In the genomic region with DNA sequence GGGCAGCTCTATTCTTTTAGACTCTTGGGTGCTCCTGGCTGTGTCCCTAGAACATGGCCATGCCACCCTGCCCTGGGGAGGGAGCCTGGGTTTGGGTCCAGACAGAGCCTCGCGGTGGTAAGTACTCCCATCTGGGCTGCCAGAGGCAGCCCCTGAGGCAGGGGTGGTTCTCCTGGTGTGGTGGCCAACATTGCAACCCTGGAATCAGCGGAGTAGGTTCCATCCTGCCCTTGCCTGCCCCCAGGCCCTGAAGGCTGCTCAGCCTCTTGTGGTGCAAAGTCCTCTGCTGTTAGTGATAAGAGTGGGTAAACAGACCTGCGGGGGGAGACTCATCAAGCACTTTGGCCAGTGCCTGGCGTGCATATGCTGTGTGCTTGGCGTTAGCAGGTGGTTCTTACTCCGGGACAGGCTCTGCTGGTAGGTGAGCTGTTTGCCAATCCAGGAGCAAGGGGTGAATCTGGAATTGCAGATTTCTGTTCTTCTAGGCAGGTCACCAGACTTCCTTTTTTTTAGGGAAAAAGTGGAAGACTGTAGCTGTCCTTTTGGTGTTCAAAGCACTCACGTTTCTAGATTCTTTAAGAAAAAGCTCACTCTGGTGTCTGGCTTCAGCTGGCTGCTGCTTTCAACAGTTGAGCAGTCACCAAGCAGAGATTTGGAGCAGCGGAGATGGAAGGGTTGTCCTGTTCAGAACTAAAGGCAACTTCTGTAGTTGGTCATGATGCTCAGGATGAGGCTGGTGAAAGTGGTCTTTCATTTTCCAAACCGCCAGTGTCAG, we compare ENCODE assay signal across 1 cellular context.
TF ChIP-seq lines count a peak whose summit lies in the region.

No MANE protein-coding gene starts in this region.

TF ChIP-seq in HepG2, 621 proteins besides CTCF, POLR2A, EP300 and RAD21 (continues in another document):
- TF ChIP-seq, protein P1, sequence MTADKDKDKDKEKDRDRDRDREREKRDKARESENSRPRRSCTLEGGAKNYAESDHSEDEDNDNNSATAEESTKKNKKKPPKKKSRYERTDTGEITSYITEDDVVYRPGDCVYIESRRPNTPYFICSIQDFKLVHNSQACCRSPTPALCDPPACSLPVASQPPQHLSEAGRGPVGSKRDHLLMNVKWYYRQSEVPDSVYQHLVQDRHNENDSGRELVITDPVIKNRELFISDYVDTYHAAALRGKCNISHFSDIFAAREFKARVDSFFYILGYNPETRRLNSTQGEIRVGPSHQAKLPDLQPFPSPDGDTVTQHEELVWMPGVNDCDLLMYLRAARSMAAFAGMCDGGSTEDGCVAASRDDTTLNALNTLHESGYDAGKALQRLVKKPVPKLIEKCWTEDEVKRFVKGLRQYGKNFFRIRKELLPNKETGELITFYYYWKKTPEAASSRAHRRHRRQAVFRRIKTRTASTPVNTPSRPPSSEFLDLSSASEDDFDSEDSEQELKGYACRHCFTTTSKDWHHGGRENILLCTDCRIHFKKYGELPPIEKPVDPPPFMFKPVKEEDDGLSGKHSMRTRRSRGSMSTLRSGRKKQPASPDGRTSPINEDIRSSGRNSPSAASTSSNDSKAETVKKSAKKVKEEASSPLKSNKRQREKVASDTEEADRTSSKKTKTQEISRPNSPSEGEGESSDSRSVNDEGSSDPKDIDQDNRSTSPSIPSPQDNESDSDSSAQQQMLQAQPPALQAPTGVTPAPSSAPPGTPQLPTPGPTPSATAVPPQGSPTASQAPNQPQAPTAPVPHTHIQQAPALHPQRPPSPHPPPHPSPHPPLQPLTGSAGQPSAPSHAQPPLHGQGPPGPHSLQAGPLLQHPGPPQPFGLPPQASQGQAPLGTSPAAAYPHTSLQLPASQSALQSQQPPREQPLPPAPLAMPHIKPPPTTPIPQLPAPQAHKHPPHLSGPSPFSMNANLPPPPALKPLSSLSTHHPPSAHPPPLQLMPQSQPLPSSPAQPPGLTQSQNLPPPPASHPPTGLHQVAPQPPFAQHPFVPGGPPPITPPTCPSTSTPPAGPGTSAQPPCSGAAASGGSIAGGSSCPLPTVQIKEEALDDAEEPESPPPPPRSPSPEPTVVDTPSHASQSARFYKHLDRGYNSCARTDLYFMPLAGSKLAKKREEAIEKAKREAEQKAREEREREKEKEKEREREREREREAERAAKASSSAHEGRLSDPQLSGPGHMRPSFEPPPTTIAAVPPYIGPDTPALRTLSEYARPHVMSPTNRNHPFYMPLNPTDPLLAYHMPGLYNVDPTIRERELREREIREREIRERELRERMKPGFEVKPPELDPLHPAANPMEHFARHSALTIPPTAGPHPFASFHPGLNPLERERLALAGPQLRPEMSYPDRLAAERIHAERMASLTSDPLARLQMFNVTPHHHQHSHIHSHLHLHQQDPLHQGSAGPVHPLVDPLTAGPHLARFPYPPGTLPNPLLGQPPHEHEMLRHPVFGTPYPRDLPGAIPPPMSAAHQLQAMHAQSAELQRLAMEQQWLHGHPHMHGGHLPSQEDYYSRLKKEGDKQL (CRISPR knock-in tag; IDR thresholded peaks at IDR 0.05; ENCODE audit: low read depth) = peak; percentile 79
- TF ChIP-seq, protein P2, sequence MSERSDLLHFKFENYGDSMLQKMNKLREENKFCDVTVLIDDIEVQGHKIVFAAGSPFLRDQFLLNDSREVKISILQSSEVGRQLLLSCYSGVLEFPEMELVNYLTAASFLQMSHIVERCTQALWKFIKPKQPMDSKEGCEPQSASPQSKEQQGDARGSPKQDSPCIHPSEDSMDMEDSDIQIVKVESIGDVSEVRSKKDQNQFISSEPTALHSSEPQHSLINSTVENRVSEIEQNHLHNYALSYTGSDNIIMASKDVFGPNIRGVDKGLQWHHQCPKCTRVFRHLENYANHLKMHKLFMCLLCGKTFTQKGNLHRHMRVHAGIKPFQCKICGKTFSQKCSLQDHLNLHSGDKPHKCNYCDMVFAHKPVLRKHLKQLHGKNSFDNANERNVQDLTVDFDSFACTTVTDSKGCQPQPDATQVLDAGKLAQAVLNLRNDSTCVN (CRISPR knock-in tag; IDR thresholded peaks at IDR 0.05; ENCODE audit: borderline replicate concordance) = peak; percentile 79
- TF ChIP-seq ZMYM3 (CRISPR knock-in tag; IDR thresholded peaks at IDR 0.05) (peak; percentile 96), ZNF672 (CRISPR knock-in tag; IDR thresholded peaks at IDR 0.05) (no peak), BORCS8-MEF2B (CRISPR knock-in tag; IDR thresholded peaks at IDR 0.05) (peak; percentile 87), ZFX (CRISPR knock-in tag; IDR thresholded peaks at IDR 0.05; ENCODE audit: low read depth) (peak; percentile 85), SKI (IDR thresholded peaks at IDR 0.05; ENCODE audit: partially characterized antibody) (peak; percentile 85), FOSL1 (CRISPR knock-in tag; IDR thresholded peaks at IDR 0.05; ENCODE audit: borderline replicate concordance) (peak; percentile 54; the same call in 1 of the 2 replicates), ZBTB7A (CRISPR knock-in tag; IDR thresholded peaks at IDR 0.05) (peak; percentile 76; the same call in 1 of the 2 replicates)
- TF ChIP-seq, protein P3, sequence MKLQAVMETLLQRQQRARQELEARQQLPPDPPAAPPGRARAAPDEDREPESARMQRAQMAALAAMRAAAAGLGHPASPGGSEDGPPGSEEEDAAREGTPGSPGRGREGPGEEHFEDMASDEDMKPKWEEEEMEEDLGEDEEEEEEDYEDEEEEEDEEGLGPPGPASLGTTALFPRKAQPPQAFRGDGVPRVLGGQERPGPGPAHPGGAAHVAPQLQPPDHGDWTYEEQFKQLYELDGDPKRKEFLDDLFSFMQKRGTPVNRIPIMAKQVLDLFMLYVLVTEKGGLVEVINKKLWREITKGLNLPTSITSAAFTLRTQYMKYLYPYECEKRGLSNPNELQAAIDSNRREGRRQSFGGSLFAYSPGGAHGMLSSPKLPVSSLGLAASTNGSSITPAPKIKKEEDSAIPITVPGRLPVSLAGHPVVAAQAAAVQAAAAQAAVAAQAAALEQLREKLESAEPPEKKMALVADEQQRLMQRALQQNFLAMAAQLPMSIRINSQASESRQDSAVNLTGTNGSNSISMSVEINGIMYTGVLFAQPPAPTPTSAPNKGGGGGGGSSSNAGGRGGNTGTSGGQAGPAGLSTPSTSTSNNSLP (IDR thresholded peaks at IDR 0.05; ENCODE audit: low read depth, low read length) = peak; percentile 75
- TF ChIP-seq, protein P4, sequence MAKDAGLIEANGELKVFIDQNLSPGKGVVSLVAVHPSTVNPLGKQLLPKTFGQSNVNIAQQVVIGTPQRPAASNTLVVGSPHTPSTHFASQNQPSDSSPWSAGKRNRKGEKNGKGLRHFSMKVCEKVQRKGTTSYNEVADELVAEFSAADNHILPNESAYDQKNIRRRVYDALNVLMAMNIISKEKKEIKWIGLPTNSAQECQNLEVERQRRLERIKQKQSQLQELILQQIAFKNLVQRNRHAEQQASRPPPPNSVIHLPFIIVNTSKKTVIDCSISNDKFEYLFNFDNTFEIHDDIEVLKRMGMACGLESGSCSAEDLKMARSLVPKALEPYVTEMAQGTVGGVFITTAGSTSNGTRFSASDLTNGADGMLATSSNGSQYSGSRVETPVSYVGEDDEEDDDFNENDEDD (CRISPR knock-in tag; IDR thresholded peaks at IDR 0.05; ENCODE audit: borderline replicate concordance) = peak; percentile 74; the same call in 1 of the 2 replicates
- TF ChIP-seq, protein P5, sequence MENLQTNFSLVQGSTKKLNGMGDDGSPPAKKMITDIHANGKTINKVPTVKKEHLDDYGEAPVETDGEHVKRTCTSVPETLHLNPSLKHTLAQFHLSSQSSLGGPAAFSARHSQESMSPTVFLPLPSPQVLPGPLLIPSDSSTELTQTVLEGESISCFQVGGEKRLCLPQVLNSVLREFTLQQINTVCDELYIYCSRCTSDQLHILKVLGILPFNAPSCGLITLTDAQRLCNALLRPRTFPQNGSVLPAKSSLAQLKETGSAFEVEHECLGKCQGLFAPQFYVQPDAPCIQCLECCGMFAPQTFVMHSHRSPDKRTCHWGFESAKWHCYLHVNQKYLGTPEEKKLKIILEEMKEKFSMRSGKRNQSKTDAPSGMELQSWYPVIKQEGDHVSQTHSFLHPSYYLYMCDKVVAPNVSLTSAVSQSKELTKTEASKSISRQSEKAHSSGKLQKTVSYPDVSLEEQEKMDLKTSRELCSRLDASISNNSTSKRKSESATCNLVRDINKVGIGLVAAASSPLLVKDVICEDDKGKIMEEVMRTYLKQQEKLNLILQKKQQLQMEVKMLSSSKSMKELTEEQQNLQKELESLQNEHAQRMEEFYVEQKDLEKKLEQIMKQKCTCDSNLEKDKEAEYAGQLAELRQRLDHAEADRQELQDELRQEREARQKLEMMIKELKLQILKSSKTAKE (CRISPR knock-in tag; IDR thresholded peaks at IDR 0.05; ENCODE audit: borderline replicate concordance) = peak; percentile 87
- TF ChIP-seq, protein P6, sequence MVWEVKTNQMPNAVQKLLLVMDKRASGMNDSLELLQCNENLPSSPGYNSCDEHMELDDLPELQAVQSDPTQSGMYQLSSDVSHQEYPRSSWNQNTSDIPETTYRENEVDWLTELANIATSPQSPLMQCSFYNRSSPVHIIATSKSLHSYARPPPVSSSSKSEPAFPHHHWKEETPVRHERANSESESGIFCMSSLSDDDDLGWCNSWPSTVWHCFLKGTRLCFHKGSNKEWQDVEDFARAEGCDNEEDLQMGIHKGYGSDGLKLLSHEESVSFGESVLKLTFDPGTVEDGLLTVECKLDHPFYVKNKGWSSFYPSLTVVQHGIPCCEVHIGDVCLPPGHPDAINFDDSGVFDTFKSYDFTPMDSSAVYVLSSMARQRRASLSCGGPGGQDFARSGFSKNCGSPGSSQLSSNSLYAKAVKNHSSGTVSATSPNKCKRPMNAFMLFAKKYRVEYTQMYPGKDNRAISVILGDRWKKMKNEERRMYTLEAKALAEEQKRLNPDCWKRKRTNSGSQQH (CRISPR knock-in tag; IDR thresholded peaks at IDR 0.05; ENCODE audit: low read depth) = peak; percentile 93
- TF ChIP-seq, protein P7, sequence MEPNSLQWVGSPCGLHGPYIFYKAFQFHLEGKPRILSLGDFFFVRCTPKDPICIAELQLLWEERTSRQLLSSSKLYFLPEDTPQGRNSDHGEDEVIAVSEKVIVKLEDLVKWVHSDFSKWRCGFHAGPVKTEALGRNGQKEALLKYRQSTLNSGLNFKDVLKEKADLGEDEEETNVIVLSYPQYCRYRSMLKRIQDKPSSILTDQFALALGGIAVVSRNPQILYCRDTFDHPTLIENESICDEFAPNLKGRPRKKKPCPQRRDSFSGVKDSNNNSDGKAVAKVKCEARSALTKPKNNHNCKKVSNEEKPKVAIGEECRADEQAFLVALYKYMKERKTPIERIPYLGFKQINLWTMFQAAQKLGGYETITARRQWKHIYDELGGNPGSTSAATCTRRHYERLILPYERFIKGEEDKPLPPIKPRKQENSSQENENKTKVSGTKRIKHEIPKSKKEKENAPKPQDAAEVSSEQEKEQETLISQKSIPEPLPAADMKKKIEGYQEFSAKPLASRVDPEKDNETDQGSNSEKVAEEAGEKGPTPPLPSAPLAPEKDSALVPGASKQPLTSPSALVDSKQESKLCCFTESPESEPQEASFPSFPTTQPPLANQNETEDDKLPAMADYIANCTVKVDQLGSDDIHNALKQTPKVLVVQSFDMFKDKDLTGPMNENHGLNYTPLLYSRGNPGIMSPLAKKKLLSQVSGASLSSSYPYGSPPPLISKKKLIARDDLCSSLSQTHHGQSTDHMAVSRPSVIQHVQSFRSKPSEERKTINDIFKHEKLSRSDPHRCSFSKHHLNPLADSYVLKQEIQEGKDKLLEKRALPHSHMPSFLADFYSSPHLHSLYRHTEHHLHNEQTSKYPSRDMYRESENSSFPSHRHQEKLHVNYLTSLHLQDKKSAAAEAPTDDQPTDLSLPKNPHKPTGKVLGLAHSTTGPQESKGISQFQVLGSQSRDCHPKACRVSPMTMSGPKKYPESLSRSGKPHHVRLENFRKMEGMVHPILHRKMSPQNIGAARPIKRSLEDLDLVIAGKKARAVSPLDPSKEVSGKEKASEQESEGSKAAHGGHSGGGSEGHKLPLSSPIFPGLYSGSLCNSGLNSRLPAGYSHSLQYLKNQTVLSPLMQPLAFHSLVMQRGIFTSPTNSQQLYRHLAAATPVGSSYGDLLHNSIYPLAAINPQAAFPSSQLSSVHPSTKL (CRISPR knock-in tag; IDR thresholded peaks at IDR 0.05) = peak; percentile 98
- TF ChIP-seq, protein P8, sequence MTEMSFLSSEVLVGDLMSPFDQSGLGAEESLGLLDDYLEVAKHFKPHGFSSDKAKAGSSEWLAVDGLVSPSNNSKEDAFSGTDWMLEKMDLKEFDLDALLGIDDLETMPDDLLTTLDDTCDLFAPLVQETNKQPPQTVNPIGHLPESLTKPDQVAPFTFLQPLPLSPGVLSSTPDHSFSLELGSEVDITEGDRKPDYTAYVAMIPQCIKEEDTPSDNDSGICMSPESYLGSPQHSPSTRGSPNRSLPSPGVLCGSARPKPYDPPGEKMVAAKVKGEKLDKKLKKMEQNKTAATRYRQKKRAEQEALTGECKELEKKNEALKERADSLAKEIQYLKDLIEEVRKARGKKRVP (CRISPR knock-in tag; IDR thresholded peaks at IDR 0.05) = 0 out of 4 replicates have a peak, but pooled peaks of 1 of the 2 experiments have one; percentile 59
- TF ChIP-seq, protein P9, sequence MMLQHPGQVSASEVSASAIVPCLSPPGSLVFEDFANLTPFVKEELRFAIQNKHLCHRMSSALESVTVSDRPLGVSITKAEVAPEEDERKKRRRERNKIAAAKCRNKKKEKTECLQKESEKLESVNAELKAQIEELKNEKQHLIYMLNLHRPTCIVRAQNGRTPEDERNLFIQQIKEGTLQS (CRISPR knock-in tag; IDR thresholded peaks at IDR 0.05) = peak; percentile 54; the same call in 1 of the 2 replicates
